Comparison of ENCODE assay signal across 8 cellular contexts in genomic region chr13:45623516-45624090, GRCh38. TPM values are rescaled to one million over a fixed set of nuclear protein-coding genes. Genes with fewer than 3 reads are reported as not detected.
A peak's percentile ranks its signal among the peaks of the same experiment; 100 is the strongest.
DNase-seq lines count a peak whose midpoint lies in the region; ATAC-seq and TF ChIP-seq lines count a peak whose summit lies in the region.

No MANE protein-coding gene starts in this region.

- ATAC-seq in Panc1 (no peak), GM18858 (IDR thresholded peaks at IDR 0.05; ENCODE audit: unreplicated experiment) (no peak), GM21360 (IDR thresholded peaks at IDR 0.05; ENCODE audit: unreplicated experiment) (no peak)

- DNase-seq in AG09309 (ENCODE audit: low read depth) (no peak), GM12865 (ENCODE audit: low read depth) (peak; percentile 58), Panc1 (ENCODE audit: low read depth, low spot score) (no peak), glutamatergic neuron (no peak), NCI-H774 (lab: John Stamatoyannopoulos, UW) (no peak)
- no peak for DNase-seq in activated CD4-positive, alpha-beta T cell treated with anti-CD3 and anti-CD28 coated beads for 1 hour

- H3K9me3 ChIP-seq in Panc1 (ENCODE audit: control insufficient read depth, insufficient read depth, low read depth, low read length): no peaks in the 10 kb centered on the region

- TF ChIP-seq CTCF in AG09309 (IDR thresholded peaks at IDR 0.05; ENCODE audit: control insufficient read depth, insufficient read depth, low read depth, low read length, missing control alignments) (peak; percentile 49), GM12865 (IDR thresholded peaks at IDR 0.05; ENCODE audit: insufficient read depth, low read depth, low read length, missing control alignments) (peak; percentile 52), Panc1 (IDR thresholded peaks at IDR 0.05) (peak; percentile 59), glutamatergic neuron (IDR thresholded peaks at IDR 0.05; ENCODE audit: partially characterized antibody, unreplicated experiment) (peak; percentile 50)

- no peak overlapping the region for H3K27ac Mint-ChIP-seq in glutamatergic neuron (ENCODE audit: unreplicated experiment)

- H3K27ac ChIP-seq in Panc1 (ENCODE audit: low read length): no peak overlapping the region

- no peaks in the 10 kb centered on the region for H3K27me3 ChIP-seq in Panc1 (ENCODE audit: control insufficient read depth, insufficient read depth, low read length)

- in situ Hi-C loops in Panc1 (cut with HindIII; ENCODE audit: low pct_unique_long_range_greater_than_20kb, low sequenced_read_pairs): no loop called here

- POLR2A ChIA-PET in Panc1 (lab: Charles Lee): interaction anchor here (0.6 kb wide), 1 partner anchor 457 kb away, joined by 8 read pairs; no protein-coding TSS in a partner anchor

- peaks cover 4% of the 10 kb centered on the region for H3K9me3 Mint-ChIP-seq in glutamatergic neuron (ENCODE audit: unreplicated experiment)

- BruUV-seq in Panc1 (replicated peaks; lab: Mats Ljungman, UMichigan): no TSS peak

- H3K36me3 ChIP-seq in Panc1 (ENCODE audit: control insufficient read depth, insufficient read depth, low read length): no peaks in the 10 kb centered on the region

- no peaks in the 10 kb centered on the region for H3K4me1 Mint-ChIP-seq in glutamatergic neuron (ENCODE audit: low read depth, unreplicated experiment)

- no peak overlapping the region for H3K4me3 ChIP-seq in AG09309 (ENCODE audit: control insufficient read depth, low read depth, low read length)
- no peak overlapping the region for H3K4me3 ChIP-seq in GM12865 (ENCODE audit: low read depth, low read length)
- no peak overlapping the region for H3K4me3 ChIP-seq in Panc1 (ENCODE audit: low read depth in 2 of 2, low read length in 2 of 2)

- no peaks in the 10 kb centered on the region for H3K27me3 Mint-ChIP-seq in glutamatergic neuron (ENCODE audit: unreplicated experiment)

- CTCF ChIA-PET in Panc1 (lab: Charles Lee): interaction anchor here (0.7 kb wide), 1 partner anchor 305 kb away, joined by 4 read pairs; no protein-coding TSS in a partner anchor

- peaks cover 8% of the 10 kb centered on the region for H3K36me3 Mint-ChIP-seq in glutamatergic neuron (ENCODE audit: unreplicated experiment)

- no peaks in the 10 kb centered on the region for H3K4me1 ChIP-seq in Panc1 (ENCODE audit: control insufficient read depth, insufficient read depth, low read length)

- intact Hi-C loops in Panc1 (cut with micrococcal nuclease; ENCODE audit: unreplicated experiment): no loop called here

- no peak overlapping the region for H3K4me3 Mint-ChIP-seq in glutamatergic neuron (ENCODE audit: unreplicated experiment)

RNA-seq across cellular contexts. Expression of gene ERICH6B, which starts 8.1 kb away (rescaled TPM):
- total RNA-seq in Panc1 (2021; ENCODE audit: unreplicated experiment) (not detected), glutamatergic neuron (ENCODE audit: unreplicated experiment) (not detected)
- not detected for polyA plus RNA-seq in Panc1 (2012; ENCODE audit: insufficient read length)
